Comparison of ENCODE assay signal across 1 cellular context in the genomic region with DNA sequence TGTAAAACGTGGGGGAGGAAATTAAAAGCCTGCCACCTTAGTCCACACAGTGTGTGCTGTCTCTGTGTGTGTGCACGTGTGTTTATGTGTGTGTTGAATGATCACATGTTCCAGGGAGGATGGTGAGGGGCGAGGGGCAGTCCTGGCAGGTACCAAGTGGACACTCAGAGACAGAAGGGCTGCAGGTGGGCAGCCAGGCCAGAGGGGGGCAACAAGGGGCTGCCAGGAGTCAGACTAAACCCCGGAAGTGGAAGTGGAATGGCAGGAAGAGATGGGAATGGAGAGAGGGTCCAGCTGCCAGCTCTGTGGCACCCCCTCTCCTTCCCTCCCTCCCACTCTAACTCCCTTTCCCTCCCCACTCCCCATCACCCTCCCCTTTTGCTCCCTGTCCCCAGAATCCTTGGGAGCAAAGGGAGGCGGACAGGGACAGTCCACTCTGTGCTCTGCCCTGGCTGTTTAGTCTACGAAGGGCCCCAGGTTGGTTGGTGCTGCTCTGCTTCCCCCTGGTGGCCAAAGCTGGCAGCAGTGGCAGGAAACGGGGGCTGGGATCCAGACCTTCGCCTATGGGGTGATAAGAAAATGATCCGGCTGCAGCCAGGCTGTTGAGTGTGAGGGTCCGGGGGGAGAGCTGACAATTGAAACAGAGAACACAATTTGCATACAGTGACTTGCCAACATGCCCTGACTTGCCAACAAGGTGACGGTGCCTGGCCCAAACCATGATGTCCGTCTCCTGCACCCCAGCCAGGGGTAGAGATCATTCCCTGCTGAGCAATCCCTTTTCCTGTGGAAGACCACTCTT.
TF ChIP-seq lines count a peak whose summit lies in the region.

No MANE protein-coding gene starts in this region.

TF ChIP-seq in H1, 55 proteins besides CTCF, POLR2A, EP300 and RAD21 (continued from another document):
- TF ChIP-seq ASH2L (IDR thresholded peaks at IDR 0.05; ENCODE audit: low read length): no peak
